ENCODE assay signal across 8 cellular contexts in the genomic region with DNA sequence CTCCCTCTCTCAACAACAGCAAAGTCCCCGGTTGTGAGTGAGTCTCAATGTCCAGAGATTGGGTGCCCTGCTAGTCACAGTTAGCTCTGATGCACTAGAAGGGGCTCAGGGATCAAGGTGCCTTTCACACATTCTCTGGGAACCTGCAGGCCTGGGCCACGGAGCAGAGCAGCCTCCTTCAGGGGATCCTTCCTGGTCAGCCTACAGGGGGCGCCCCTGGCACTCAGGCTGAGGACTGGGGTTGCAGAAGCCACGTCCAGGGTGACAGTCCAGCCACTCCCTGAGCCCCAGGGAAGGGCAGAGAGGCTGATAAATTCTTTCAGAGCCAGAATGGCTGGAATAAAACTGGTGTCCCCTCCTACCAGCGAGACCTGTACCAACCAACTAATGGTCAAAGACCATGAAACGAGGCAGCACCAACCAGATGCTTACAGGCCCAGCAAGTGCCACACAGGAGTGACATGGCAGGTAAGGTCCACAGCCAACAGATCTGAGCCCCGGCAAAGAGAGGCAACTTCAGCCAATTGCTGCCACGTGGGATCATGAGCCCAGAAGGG. TPM values are rescaled to one million over a fixed set of nuclear protein-coding genes. Genes with fewer than 3 reads are reported as not detected.
A peak's percentile ranks its signal among the peaks of the same experiment; 100 is the strongest.
DNase-seq lines count a peak whose midpoint lies in the region; ATAC-seq and TF ChIP-seq lines count a peak whose summit lies in the region.

No MANE protein-coding gene starts in this region.

- H3K4me1 ChIP-seq in BE2C (peaks cover 35% of the 10 kb centered on the region), Panc1 (ENCODE audit: control insufficient read depth, insufficient read depth, low read length) (peaks cover 2% of the 10 kb centered on the region; the same call in 1 of the 2 replicates)

- H3K27ac Mint-ChIP-seq in activated T-helper 1 cell treated with anti-CD3 and anti-CD28 coated beads, Interleukin-12 subunit alpha, Interleukin-12 subunit beta, Interleukin-2, Interleukin-4 antibody, amounts not matched to agents 30 ng/mL and 10 ng/mL and 1 ng/mL, durations not matched to agents 14 hours and 24 hours and 36 hours, result no peak overlapping the region

- H3K27me3 ChIP-seq in BE2C (no peaks in the 10 kb centered on the region), Panc1 (ENCODE audit: control insufficient read depth, insufficient read depth, low read length) (no peaks in the 10 kb centered on the region)

- no peaks in the 10 kb centered on the region for H3K9me3 Mint-ChIP-seq in activated T-helper 1 cell treated with anti-CD3 and anti-CD28 coated beads, Interleukin-12 subunit alpha, Interleukin-12 subunit beta, Interleukin-2, Interleukin-4 antibody, amounts not matched to agents 30 ng/mL and 10 ng/mL and 1 ng/mL, durations not matched to agents 14 hours and 24 hours and 36 hours

- H3K9me3 ChIP-seq in BE2C (no peaks in the 10 kb centered on the region), Panc1 (ENCODE audit: control insufficient read depth, insufficient read depth, low read depth, low read length) (no peaks in the 10 kb centered on the region)

- in situ Hi-C loops in Panc1 (cut with HindIII; ENCODE audit: low pct_unique_long_range_greater_than_20kb, low sequenced_read_pairs), result no loop called here

- POLR2A ChIA-PET in Panc1 (lab: Charles Lee), result no interaction called here

- DNase-seq in BE2C (peak; percentile 84), Panc1 (ENCODE audit: low read depth, low spot score) (no peak), globus pallidus (ENCODE audit: low spot score) (peak; percentile 31), posterior cingulate gyrus (peak in 6 of 10 donors; percentile 40 to 90 (median 50))
- peak; percentile 48 for DNase-seq in activated T-helper 1 cell treated with anti-CD3 and anti-CD28 coated beads, Interleukin-12 subunit alpha, Interleukin-12 subunit beta, Interleukin-2, Interleukin-4 antibody, amounts not matched to agents 30 ng/mL and 10 ng/mL and 1 ng/mL, durations not matched to agents 14 hours and 24 hours and 36 hours (ENCODE audit: low spot score)

- CTCF ChIA-PET in Panc1 (lab: Charles Lee), result interaction anchor here (0.7 kb wide), 1 partner anchor 16 kb away, joined by 9 read pairs; no protein-coding TSS in a partner anchor

- no TSS peak for BruUV-seq in Panc1 (replicated peaks; lab: Mats Ljungman, UMichigan)

- no peak overlapping the region for H3K4me3 Mint-ChIP-seq in activated T-helper 1 cell treated with anti-CD3 and anti-CD28 coated beads, Interleukin-12 subunit alpha, Interleukin-12 subunit beta, Interleukin-2, Interleukin-4 antibody, amounts not matched to agents 30 ng/mL and 10 ng/mL and 1 ng/mL, durations not matched to agents 14 hours and 24 hours and 36 hours

- peak; percentile 50 for ATAC-seq in GM19397 (IDR thresholded peaks at IDR 0.05; ENCODE audit: unreplicated experiment)
- peak; percentile 87 for ATAC-seq in Panc1
- ATAC-seq in HG03135 (IDR thresholded peaks at IDR 0.05; ENCODE audit: unreplicated experiment), result no peak
- no peak for ATAC-seq in GM19328 (IDR thresholded peaks at IDR 0.05; ENCODE audit: unreplicated experiment)

- H3K4me3 ChIP-seq in BE2C (ENCODE audit: low read depth, low read length) (no peak overlapping the region), Panc1 (ENCODE audit: low read depth in 2 of 2, low read length in 2 of 2) (no peak overlapping the region)

- H3K36me3 Mint-ChIP-seq in activated T-helper 1 cell treated with anti-CD3 and anti-CD28 coated beads, Interleukin-12 subunit alpha, Interleukin-12 subunit beta, Interleukin-2, Interleukin-4 antibody, amounts not matched to agents 30 ng/mL and 10 ng/mL and 1 ng/mL, durations not matched to agents 14 hours and 24 hours and 36 hours (ENCODE audit: low read depth), result peaks cover 3% of the 10 kb centered on the region

- peaks cover 13% of the 10 kb centered on the region for H3K36me3 ChIP-seq in BE2C
- H3K36me3 ChIP-seq in Panc1 (ENCODE audit: control insufficient read depth, insufficient read depth, low read length), result peaks cover 3% of the 10 kb centered on the region; the same call in 1 of the 2 replicates

- no peak overlapping the region for H3K27ac ChIP-seq in Panc1 (ENCODE audit: low read length)

- TF ChIP-seq CTCF in BE2C (IDR thresholded peaks at IDR 0.05; ENCODE audit: low read depth, low read length) (peak; percentile 85), Panc1 (IDR thresholded peaks at IDR 0.05) (peak; percentile 83; the same call in 1 of the 2 replicates)

- intact Hi-C loops in Panc1 (cut with micrococcal nuclease; ENCODE audit: unreplicated experiment), result loop anchor here (10.0 kb wide), 1 partner anchor 59 kb away; a partner anchor contains a TSS
- intact Hi-C loops in activated T-helper 1 cell treated with anti-CD3 and anti-CD28 coated beads, Interleukin-12 subunit alpha, Interleukin-12 subunit beta, Interleukin-2, Interleukin-4 antibody, amounts not matched to agents 30 ng/mL and 10 ng/mL and 1 ng/mL, durations not matched to agents 14 hours and 24 hours and 36 hours (cut with micrococcal nuclease), result loop anchor here (1.0 to 2.0 kb wide), 2 partner anchors 59 to 81 kb away; a partner anchor contains a TSS
- intact Hi-C loops in posterior cingulate gyrus (cut with DNase I), result loop anchor here (2.0 kb wide), 1 partner anchor 75 kb away; no protein-coding TSS in a partner anchor

- no peaks in the 10 kb centered on the region for H3K27me3 Mint-ChIP-seq in activated T-helper 1 cell treated with anti-CD3 and anti-CD28 coated beads, Interleukin-12 subunit alpha, Interleukin-12 subunit beta, Interleukin-2, Interleukin-4 antibody, amounts not matched to agents 30 ng/mL and 10 ng/mL and 1 ng/mL, durations not matched to agents 14 hours and 24 hours and 36 hours (ENCODE audit: insufficient read depth)

- no peaks in the 10 kb centered on the region for H3K4me1 Mint-ChIP-seq in activated T-helper 1 cell treated with anti-CD3 and anti-CD28 coated beads, Interleukin-12 subunit alpha, Interleukin-12 subunit beta, Interleukin-2, Interleukin-4 antibody, amounts not matched to agents 30 ng/mL and 10 ng/mL and 1 ng/mL, durations not matched to agents 14 hours and 24 hours and 36 hours (ENCODE audit: low read depth)

RNA-seq across cellular contexts. Expression of a gene that starts 43.5 kb away (rescaled TPM):
- polyA plus RNA-seq in BE2C (2012; ENCODE audit: insufficient read depth, insufficient read length, low read depth), result 60.3 TPM
- 84.2 TPM for total RNA-seq in Panc1 (2021; ENCODE audit: unreplicated experiment)
- 64.2 TPM for polyA plus RNA-seq in Panc1 (2012; ENCODE audit: insufficient read length)
- total RNA-seq in activated T-helper 1 cell treated with anti-CD3 and anti-CD28 coated beads, Interleukin-12 subunit alpha, Interleukin-12 subunit beta, Interleukin-2, Interleukin-4 antibody, amounts not matched to agents 30 ng/mL and 10 ng/mL and 1 ng/mL, durations not matched to agents 14 hours and 24 hours and 36 hours, result 35.6 and 37.7 TPM in 2 replicates

RNA-seq across cellular contexts. Expression of a gene that starts 48.7 kb away (rescaled TPM):
- 60.8 TPM for polyA plus RNA-seq in BE2C (2012; ENCODE audit: insufficient read depth, insufficient read length, low read depth)
- total RNA-seq in Panc1 (2021; ENCODE audit: unreplicated experiment), result 22.9 TPM
- 15.8 TPM for polyA plus RNA-seq in Panc1 (2012; ENCODE audit: insufficient read length)
- total RNA-seq in activated T-helper 1 cell treated with anti-CD3 and anti-CD28 coated beads, Interleukin-12 subunit alpha, Interleukin-12 subunit beta, Interleukin-2, Interleukin-4 antibody, amounts not matched to agents 30 ng/mL and 10 ng/mL and 1 ng/mL, durations not matched to agents 14 hours and 24 hours and 36 hours, result 66.6 and 70.3 TPM in 2 replicates

RNA-seq across cellular contexts. Expression of a gene that starts 59.0 kb away (rescaled TPM):
- polyA plus RNA-seq in BE2C (2012; ENCODE audit: insufficient read depth, insufficient read length, low read depth), result 35.8 TPM
- total RNA-seq in Panc1 (2021; ENCODE audit: unreplicated experiment), result 16.9 TPM
- polyA plus RNA-seq in Panc1 (2012; ENCODE audit: insufficient read length), result 17.4 TPM
- 19.7 and 21.0 TPM in 2 replicates for total RNA-seq in activated T-helper 1 cell treated with anti-CD3 and anti-CD28 coated beads, Interleukin-12 subunit alpha, Interleukin-12 subunit beta, Interleukin-2, Interleukin-4 antibody, amounts not matched to agents 30 ng/mL and 10 ng/mL and 1 ng/mL, durations not matched to agents 14 hours and 24 hours and 36 hours

Comparison
In these comparisons a context has a peak if more than half of its experiments do, and no peak if none do; other contexts are left out.
1. ATAC-seq: peak in GM19397 (single experiment) and Panc1 (single experiment); none in HG03135 (single experiment) and GM19328 (single experiment).